Comparison of ENCODE assay signal across 26 cellular contexts in the genomic region with DNA sequence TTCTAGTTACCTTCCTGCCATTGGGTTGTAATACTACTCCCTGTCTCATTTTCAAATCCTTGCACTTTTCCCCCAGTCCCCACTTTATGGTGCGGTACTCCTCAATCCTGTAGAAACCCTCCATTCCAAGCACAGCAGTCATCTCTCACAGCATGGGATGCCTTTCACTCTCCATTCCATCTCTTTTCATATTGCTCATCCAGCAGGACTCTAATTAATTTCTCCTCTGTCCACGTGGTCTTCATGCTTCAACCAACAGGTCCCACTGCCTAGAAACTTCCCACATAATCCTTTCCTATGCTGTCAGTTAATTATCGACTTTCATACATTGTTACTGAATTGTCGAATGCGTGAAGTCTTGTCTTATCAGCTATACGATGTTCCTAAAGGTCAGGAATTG.
DNase-seq lines count a peak whose midpoint lies in the region; ATAC-seq and TF ChIP-seq lines count a peak whose summit lies in the region.
"Had no signal": no experiment of that assay in that cellular context is flagged by ENCODE, and none has a peak within 500 bp of the region (broad histone marks: within the 10 kb centered on the region; RNA-seq: fewer than 3 reads in every experiment).

No MANE protein-coding gene starts in this region.

- H3F3A ChIP-seq in SK-N-SH (replicated peaks; ENCODE audit: insufficient read depth), result peaks cover 85% of the 10 kb centered on the region

- CTCF ChIA-PET in SK-N-SH (lab: Yijun Ruan, JAX), result no interaction called here

- H4K8ac ChIP-seq in mesenchymal stem cell (ENCODE audit: low read length), result no peak overlapping the region

- H3K79me2 ChIP-seq in ACC112 (ENCODE audit: control insufficient read depth, insufficient read depth, low read length, unreplicated experiment) (peaks cover 82% of the 10 kb centered on the region), SK-N-SH (ENCODE audit: insufficient read depth) (peaks cover 97% of the 10 kb centered on the region)

- no peak overlapping the region for H3K4me3 ChIP-seq in ACC112 (ENCODE audit: low read depth, low read length)
- no peak overlapping the region for H3K4me3 ChIP-seq in SK-N-SH (ENCODE audit: low read depth in 2 of 2, low read length in 1 of 2)
- H3K4me3 ChIP-seq in mesenchymal stem cell (ENCODE audit: insufficient read depth in 1 of 2, low read depth in 1 of 2, low read length in 2 of 2), result no peak overlapping the region
- H3K4me3 ChIP-seq: heart right ventricle, skin epidermis, stomach, tibial nerve had no signal

- H2AK5ac ChIP-seq in mesenchymal stem cell (ENCODE audit: low read length, severe bottlenecking), result no peak overlapping the region

- H3K9ac ChIP-seq in SK-N-SH, result peak overlapping the region; percentile 12; the same call in 1 of the 2 replicates
- no peak overlapping the region for H3K9ac ChIP-seq in mesenchymal stem cell (ENCODE audit: low read length)

- WGBS in SK-N-SH (ENCODE audit: low lambda C conversion rate), result 57% methylated on average over 6 of the region's 6 CpGs
- WGBS in mesenchymal stem cell, result 89% methylated on average over 6 of the region's 6 CpGs

- H4K91ac ChIP-seq in mesenchymal stem cell (ENCODE audit: low read length), result no peak overlapping the region

- H3K14ac ChIP-seq in mesenchymal stem cell (ENCODE audit: low read length in 2 of 2), result no peak overlapping the region

- no peak for TF ChIP-seq RAD21 in SK-N-SH (IDR thresholded peaks at IDR 0.05; ENCODE audit: low read length)

- H3K36me3 ChIP-seq in ACC112 (ENCODE audit: insufficient read depth, low read length) (peaks cover 82% of the 10 kb centered on the region), SK-N-SH (replicated peaks in 1 of 2; ENCODE audit: control insufficient read depth in 1 of 2, insufficient read depth in 2 of 2, low read length in 1 of 2) (peaks cover 61 to 68% of the 10 kb centered on the region in 2 experiments), mesenchymal stem cell (ENCODE audit: control insufficient read depth in 1 of 2, insufficient read depth in 2 of 2, low read depth in 1 of 2, low read length in 2 of 2) (peaks cover 19 to 82% of the 10 kb centered on the region in 2 experiments)

- no peak overlapping the region for H2BK12ac ChIP-seq in mesenchymal stem cell (ENCODE audit: low read length in 2 of 2)

- no peaks in the 10 kb centered on the region for H3K9me2 ChIP-seq in SK-N-SH

- H4K20me1 ChIP-seq in SK-N-SH (ENCODE audit: insufficient read depth), result no peaks in the 10 kb centered on the region

- no peaks in the 10 kb centered on the region for H3K9me3 Mint-ChIP-seq in central memory CD8-positive, alpha-beta T cell
- H3K9me3 Mint-ChIP-seq: activated naive CD8-positive, alpha-beta T cell treated with anti-CD3 and anti-CD28 coated beads, Interleukin-2, amount 10 ng/mL, durations not matched to agents 7 days and 5 days; activated T-helper 2 cell treated with anti-CD3 and anti-CD28 coated beads, Interferon-gamma antibody, Interleukin-2, Interleukin-4, amounts not matched to agents 10 μg/mL and 5 μg/mL and 100 μg/mL, durations not matched to agents 14 hours and 24 hours and 36 hours; H9; memory B cell had no signal

- peak overlapping the region; percentile 1 for H3K27ac Mint-ChIP-seq in central memory CD8-positive, alpha-beta T cell (ENCODE audit: low read depth)
- H3K27ac Mint-ChIP-seq: activated CD4-positive, alpha-beta T cell treated with anti-CD3 and anti-CD28 coated beads for 36 hours; activated CD8-positive, alpha-beta T cell treated with anti-CD3 and anti-CD28 coated beads, Interleukin-2, amount 10 ng/mL, durations not matched to agents 7 days and 5 days; activated naive CD8-positive, alpha-beta T cell treated with anti-CD3 and anti-CD28 coated beads, Interleukin-2, amount 10 ng/mL, durations not matched to agents 7 days and 5 days; activated T-helper 2 cell treated with anti-CD3 and anti-CD28 coated beads, Interferon-gamma antibody, Interleukin-2, Interleukin-4, amounts not matched to agents 10 μg/mL and 5 μg/mL and 100 μg/mL, durations not matched to agents 14 hours and 24 hours and 36 hours; memory B cell; T-helper 17 cell had no signal

- no peak overlapping the region; the same call in 1 of the 2 replicates for H3K4me2 ChIP-seq in SK-N-SH
- no peak overlapping the region for H3K4me2 ChIP-seq in mesenchymal stem cell (ENCODE audit: low read length, poor library complexity, severe bottlenecking)

- H3K4me1 Mint-ChIP-seq in central memory CD8-positive, alpha-beta T cell, result peaks cover 11% of the 10 kb centered on the region

- TF ChIP-seq EP300 in SK-N-SH (IDR thresholded peaks at IDR 0.05; ENCODE audit: borderline replicate concordance in 1 of 2, low read depth in 1 of 2, low read length in 1 of 2), result no peak

- no peak overlapping the region for H3K23ac ChIP-seq in mesenchymal stem cell (ENCODE audit: low read length in 2 of 2)

- H2AFZ ChIP-seq in ACC112 (ENCODE audit: low read length, unreplicated experiment) (no peak overlapping the region), SK-N-SH (ENCODE audit: low read depth) (no peak overlapping the region), mesenchymal stem cell (ENCODE audit: low read depth, low read length) (no peak overlapping the region)

- H3K27me3 ChIP-seq in ACC112 (ENCODE audit: insufficient read depth, low read length) (no peaks in the 10 kb centered on the region), SK-N-SH (ENCODE audit: insufficient read depth) (no peaks in the 10 kb centered on the region), mesenchymal stem cell (ENCODE audit: control insufficient read depth in 1 of 2, insufficient read depth in 1 of 2, low read length in 2 of 2) (no peaks in the 10 kb centered on the region)
- H3K27me3 ChIP-seq: heart right ventricle, stomach, tibial nerve had no signal

- POLR2A ChIA-PET in SK-N-SH (lab: Yijun Ruan, JAX), result no interaction called here

- H3K36me3 Mint-ChIP-seq in central memory CD8-positive, alpha-beta T cell (ENCODE audit: insufficient read depth), result peaks cover 2% of the 10 kb centered on the region

- H3K27ac ChIP-seq in ACC112 (ENCODE audit: low read depth, low read length) (peak overlapping the region; percentile 98; the same call in 1 of the 2 replicates), SK-N-SH (ENCODE audit: low read depth in 2 of 2, low read length in 1 of 2) (peak overlapping the region in 1 of 2 experiments; percentile 95; a peak in 2 of 4 replicates), mesenchymal stem cell (ENCODE audit: low read length, poor library complexity, severe bottlenecking) (peak overlapping the region; percentile 31)
- H3K27ac ChIP-seq: heart right ventricle, skin epidermis, tibial nerve had no signal

- H2BK120ac ChIP-seq in mesenchymal stem cell (ENCODE audit: low read depth, low read length), result no peak overlapping the region

- H3K4me3 Mint-ChIP-seq in central memory CD8-positive, alpha-beta T cell, result no peak overlapping the region
- H3K4me3 Mint-ChIP-seq: activated CD4-positive, alpha-beta T cell treated with anti-CD3 and anti-CD28 coated beads for 36 hours; activated CD8-positive, alpha-beta T cell treated with anti-CD3 and anti-CD28 coated beads, Interleukin-2, amount 10 ng/mL, durations not matched to agents 7 days and 5 days; activated naive CD8-positive, alpha-beta T cell treated with anti-CD3 and anti-CD28 coated beads, Interleukin-2, amount 10 ng/mL, durations not matched to agents 7 days and 5 days; H9; memory B cell; T-helper 17 cell had no signal

- TF ChIP-seq CTCF in SK-N-SH (IDR thresholded peaks at IDR 0.05), result no peak

- H3K27me3 Mint-ChIP-seq in central memory CD8-positive, alpha-beta T cell, result no peaks in the 10 kb centered on the region
- H3K27me3 Mint-ChIP-seq: activated CD4-positive, alpha-beta T cell treated with anti-CD3 and anti-CD28 coated beads for 36 hours; activated naive CD8-positive, alpha-beta T cell treated with anti-CD3 and anti-CD28 coated beads, Interleukin-2, amount 10 ng/mL, durations not matched to agents 7 days and 5 days had no signal

- no peak overlapping the region for H2BK5ac ChIP-seq in mesenchymal stem cell (ENCODE audit: low read depth, low read length, poor library complexity, severe bottlenecking)

- H2BK15ac ChIP-seq in mesenchymal stem cell (ENCODE audit: low read depth, poor library complexity, severe bottlenecking), result no peak overlapping the region

- DNase-seq in SK-N-SH (no peak), mesenchymal stem cell (no peak), NCI-H1436 treated with DMSO at 0.1 percent for 48 hours (lab: John Stamatoyannopoulos, UW) (no peak)
- DNase-seq in central memory CD8-positive, alpha-beta T cell (ENCODE audit: low spot score in 2 of 2), result no peak
- no peak for DNase-seq in stimulated activated CD4-positive, alpha-beta T cell treated with anti-CD3 and anti-CD28 coated beads, Interleukin-2, amount 100 ng/mL, for 24 hours
- DNase-seq: ACHN; activated CD4-positive, alpha-beta T cell treated with anti-CD3 and anti-CD28 coated beads for 36 hours; activated CD8-positive, alpha-beta T cell treated with anti-CD3 and anti-CD28 coated beads, Interleukin-2, amount 10 ng/mL, durations not matched to agents 7 days and 5 days; activated naive CD8-positive, alpha-beta T cell treated with anti-CD3 and anti-CD28 coated beads, Interleukin-2, amount 10 ng/mL, durations not matched to agents 7 days and 5 days; DMS53; effector memory CD4-positive, alpha-beta T cell; erythroblast; foreskin fibroblast; H9; heart right ventricle; MV-4-11; RPMI8226; stomach; T-helper 17 cell had no signal

- peaks cover 91% of the 10 kb centered on the region for H3K4me1 ChIP-seq in ACC112 (ENCODE audit: control insufficient read depth, insufficient read depth, low read length, unreplicated experiment)
- H3K4me1 ChIP-seq in SK-N-SH (ENCODE audit: control insufficient read depth in 1 of 2, insufficient read depth in 2 of 2, low read depth in 1 of 2, low read length in 1 of 2), result peaks cover 6 to 68% of the 10 kb centered on the region in 2 experiments
- H3K4me1 ChIP-seq in mesenchymal stem cell (ENCODE audit: control insufficient read depth, insufficient read depth, low read depth, low read length), result peaks cover 10% of the 10 kb centered on the region

- H3K4ac ChIP-seq in mesenchymal stem cell (ENCODE audit: low read depth in 1 of 2, low read length in 2 of 2), result no peak overlapping the region

- no peak overlapping the region for H3K18ac ChIP-seq in mesenchymal stem cell (ENCODE audit: low read depth in 1 of 2, low read length in 2 of 2)

- peaks cover 20% of the 10 kb centered on the region for H3K79me1 ChIP-seq in mesenchymal stem cell (replicated peaks; ENCODE audit: low read length, poor library complexity, severe bottlenecking)

- no peak for ATAC-seq in central memory CD8-positive, alpha-beta T cell (replicated peaks; ENCODE audit: extremely low read depth, poor library complexity, severe bottlenecking)
- no peak for ATAC-seq in activated CD4-positive, CD25-positive, alpha-beta regulatory T cell treated with anti-CD3 and anti-CD28 coated beads, Interleukin-2, amount 50 U/mL, for 24 hours
- ATAC-seq in HG02938 (IDR thresholded peaks at IDR 0.05; ENCODE audit: unreplicated experiment), result no peak
- ATAC-seq: activated CD4-positive, alpha-beta T cell treated with anti-CD3 and anti-CD28 coated beads for 36 hours; activated CD8-positive, alpha-beta T cell treated with anti-CD3 and anti-CD28 coated beads, Interleukin-2, amount 10 ng/mL, durations not matched to agents 7 days and 5 days; heart right ventricle; T-helper 17 cell had no signal

- no peaks in the 10 kb centered on the region for H3K9me3 ChIP-seq in SK-N-SH
- H3K9me3 ChIP-seq in mesenchymal stem cell (ENCODE audit: control insufficient read depth, low read length), result no peaks in the 10 kb centered on the region
- H3K9me3 ChIP-seq: heart right ventricle, stomach, tibial nerve had no signal
